Comparison of ENCODE assay signal across 8 cellular contexts in the genomic region with DNA sequence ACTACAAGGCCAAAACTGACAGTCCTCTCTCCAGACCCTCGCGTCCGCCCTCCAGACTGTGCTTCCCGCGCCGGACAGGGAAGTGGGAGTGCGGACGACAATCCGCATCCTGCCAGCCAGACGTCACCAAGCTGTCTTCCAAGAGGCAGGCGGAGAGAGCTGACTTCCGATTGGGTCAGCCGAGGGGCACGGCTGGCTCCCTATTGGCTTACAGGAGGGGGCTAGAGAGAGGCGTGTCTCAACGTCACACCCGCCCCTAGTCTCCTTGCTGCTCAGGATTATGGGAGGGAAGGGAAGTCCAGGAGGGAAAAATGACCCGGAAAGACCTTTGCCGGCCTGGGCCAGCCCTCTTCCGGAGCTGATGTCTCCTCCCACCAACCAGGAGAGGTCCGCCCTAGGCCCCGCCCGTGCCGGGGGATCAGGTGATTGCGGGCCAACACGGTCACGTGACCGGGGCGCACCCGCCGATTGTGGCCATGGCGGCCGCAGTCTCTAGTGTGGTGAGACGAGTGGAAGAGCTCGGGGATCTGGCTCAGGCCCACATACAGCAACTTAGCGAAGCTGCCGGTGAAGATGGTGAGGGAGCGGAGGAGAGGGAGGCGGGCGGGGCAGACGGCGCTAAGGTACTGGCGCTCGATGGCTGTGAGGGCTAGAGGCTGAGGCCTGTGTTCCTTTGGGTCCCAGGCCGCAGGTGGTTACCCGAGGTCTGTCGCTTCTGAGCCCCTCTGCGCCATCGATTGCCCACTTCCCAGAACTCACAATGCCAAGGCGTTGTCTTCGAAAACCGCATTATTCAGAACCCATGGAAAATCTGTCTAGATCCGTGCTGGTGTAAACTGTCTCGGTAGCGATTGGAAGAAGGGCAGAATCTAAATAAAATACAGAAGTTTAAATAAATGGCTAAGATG. TPM values are rescaled to one million over a fixed set of nuclear protein-coding genes. Genes with fewer than 3 reads are reported as not detected.
DNase-seq lines count a peak whose midpoint lies in the region; ATAC-seq and TF ChIP-seq lines count a peak whose summit lies in the region.

Gene RIMOC1 (plus strand): TSS at position 453 of the 908 bp plus-strand sequence. CDS start 24 bp downstream, at position 477.

- H3K4me3 ChIP-seq in GM08714 (ENCODE audit: low read length) (peak within 1 kb of the TSS; percentile 87), suprapubic skin (peak within 1 kb of the TSS; percentile 88)

- H3K4me1 ChIP-seq in suprapubic skin: peaks cover 25% of the 10 kb centered on the region

- peaks cover 14 to 22% of the 10 kb centered on the region in 2 donors for H3K36me3 Mint-ChIP-seq in activated naive CD4-positive, alpha-beta T cell treated with anti-CD3 and anti-CD28 coated beads, Interleukin-2, amount 50 U/mL, for 72 hours

- DNase-seq in NCI-H1092 treated with DMSO at 0.1 percent for 48 hours (lab: John Stamatoyannopoulos, UW): peak; percentile 99
- DNase-seq in SKM-1 (lab: John Stamatoyannopoulos, UW; ENCODE audit: unreplicated experiment): peak; percentile 99
- peak; percentile 97 to 99 for DNase-seq in activated naive CD4-positive, alpha-beta T cell treated with anti-CD3 and anti-CD28 coated beads, Interleukin-2, amount 50 U/mL, for 72 hours (ENCODE audit: low spot score in 2 of 2)
- peak; percentile 100 for DNase-seq in globus pallidus (ENCODE audit: low spot score)
- peak; percentile 94 to 100 (median 99) for DNase-seq in nucleus accumbens (lab: John Stamatoyannopoulos, UW)
- DNase-seq in suprapubic skin (ENCODE audit: low spot score in 2 of 2): peak; percentile 99

- peaks cover 13% of the 10 kb centered on the region for H3K36me3 ChIP-seq in suprapubic skin

- peak within 1 kb of the TSS; percentile 96 for H3K27ac ChIP-seq in suprapubic skin

- no peaks in the 10 kb centered on the region for H3K9me3 ChIP-seq in suprapubic skin

- TF ChIP-seq EP300 in suprapubic skin (IDR thresholded peaks at IDR 0.05): no peak

- no peaks in the 10 kb centered on the region for H3K9me3 Mint-ChIP-seq in activated naive CD4-positive, alpha-beta T cell treated with anti-CD3 and anti-CD28 coated beads, Interleukin-2, amount 50 U/mL, for 72 hours

- no peak for TF ChIP-seq CTCF in suprapubic skin (IDR thresholded peaks at IDR 0.05)

- peak within 1 kb of the TSS; percentile 94 to 99 for H3K27ac Mint-ChIP-seq in activated naive CD4-positive, alpha-beta T cell treated with anti-CD3 and anti-CD28 coated beads, Interleukin-2, amount 50 U/mL, for 72 hours

- WGBS in suprapubic skin: under 1% methylated on average over 50 of the region's 55 CpGs

- peak; percentile 99 for ATAC-seq in HG02610 (IDR thresholded peaks at IDR 0.05; ENCODE audit: unreplicated experiment)
- ATAC-seq in activated naive CD4-positive, alpha-beta T cell treated with anti-CD3 and anti-CD28 coated beads, Interleukin-2, amount 50 U/mL, for 72 hours: peak; percentile 96 to 97

- TF ChIP-seq POLR2A in suprapubic skin (IDR thresholded peaks at IDR 0.05): peak; percentile 75 to 94

- no peaks in the 10 kb centered on the region for H3K27me3 ChIP-seq in suprapubic skin

RNA-seq across cellular contexts. Expression of gene RIMOC1, which starts in this region (rescaled TPM):
- total RNA-seq in activated naive CD4-positive, alpha-beta T cell treated with anti-CD3 and anti-CD28 coated beads, Interleukin-2, amount 50 U/mL, for 72 hours: 10 to 100 TPM; 23.6 to 37.6 TPM
- 10 to 100 TPM; 10.6 to 20.9 (median 16.9) TPM for total RNA-seq in suprapubic skin

Comparison
In these comparisons a context has a peak if more than half of its experiments do, and no peak if none do; other contexts are left out.
1. Peak in every context shown above with its lines: DNase-seq, ATAC-seq, H3K4me3 ChIP-seq and H3K27ac ChIP-seq.